Comparison of ENCODE assay signal across 24 cellular contexts in the genomic region with DNA sequence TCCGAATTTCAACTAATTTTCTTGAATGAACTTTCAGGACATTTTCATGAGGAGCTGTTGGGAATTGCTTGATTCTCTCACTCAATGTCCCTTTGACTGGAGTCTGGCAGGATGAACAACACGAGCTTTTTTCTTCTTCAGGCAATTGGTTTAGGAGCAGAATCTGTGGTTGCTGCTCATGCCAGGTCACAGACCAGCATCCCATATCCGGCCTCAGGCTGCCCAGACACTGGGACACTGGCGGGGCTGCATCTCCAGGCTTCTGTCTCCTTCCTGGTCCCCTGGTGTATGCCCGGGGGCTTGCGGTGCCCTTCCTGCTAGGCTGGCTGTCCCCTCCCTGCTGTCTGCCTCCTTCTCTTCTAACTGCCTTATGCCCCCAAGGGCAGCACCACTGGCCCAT.
"Had no signal": no experiment of that assay in that cellular context is flagged by ENCODE, and none has a peak within 500 bp of the region (broad histone marks: within the 10 kb centered on the region; RNA-seq: fewer than 3 reads in every experiment).

No MANE protein-coding gene starts in this region.

- H3K4me3 ChIP-seq: SJSA1 had no signal

- H3K9me3 Mint-ChIP-seq: activated CD4-positive, alpha-beta memory T cell treated with anti-CD3 and anti-CD28 coated beads, Interleukin-2, amount 10 ng/mL, durations not matched to agents 7 days and 5 days had no signal

- DNase-seq: activated CD4-positive, alpha-beta memory T cell treated with anti-CD3 and anti-CD28 coated beads, Interleukin-2, amount 10 ng/mL, durations not matched to agents 7 days and 5 days; activated CD4-positive, alpha-beta T cell treated with anti-CD3 and anti-CD28 coated beads, Interleukin-2, amount 50 U/mL, for 1 hour; activated CD4-positive, CD25-positive, alpha-beta regulatory T cell; activated gamma-delta T cell; activated naive CD4-positive, alpha-beta T cell treated with anti-CD3 and anti-CD28 coated beads for 36 hours; activated T-cell treated with anti-CD3 and anti-CD28 coated beads for 4 hours; activated T-cell treated with anti-CD3 and anti-CD28 coated beads, Interleukin-2, amount 50 U/mL, for 48 hours; Kasumi-1; NCI-H1092; NCI-H1417; NCI-H1930; NCI-H2171; NCI-H2227 treated with DMSO at 0.1 percent for 48 hours; NCI-H446 treated with DMSO at 0.1 percent for 48 hours; NCI-H526 treated with DMSO at 0.1 percent for 48 hours; NCI-H82; T-helper 17 cell; T-helper 9 cell had no signal

- H3K36me3 Mint-ChIP-seq: activated naive CD8-positive, alpha-beta T cell had no signal

- ATAC-seq: activated T-helper 17 cell treated with anti-CD3 and anti-CD28 coated beads, Interleukin-2, amount 50 U/mL, for 72 hours; Right ventricle myocardium inferior; T-helper 17 cell had no signal

- H3K27ac Mint-ChIP-seq: activated CD4-positive, alpha-beta memory T cell treated with anti-CD3 and anti-CD28 coated beads, Interleukin-2, amount 10 ng/mL, durations not matched to agents 7 days and 5 days; activated naive CD4-positive, alpha-beta T cell treated with anti-CD3 and anti-CD28 coated beads for 36 hours; activated naive CD8-positive, alpha-beta T cell; activated T-helper 17 cell treated with anti-CD3 and anti-CD28 coated beads, Interleukin-2, amount 50 U/mL, for 72 hours; T-helper 17 cell had no signal

- H3K36me3 ChIP-seq: SJSA1 had no signal

- H3K4me1 Mint-ChIP-seq: activated CD4-positive, alpha-beta memory T cell treated with anti-CD3 and anti-CD28 coated beads, Interleukin-2, amount 10 ng/mL, durations not matched to agents 7 days and 5 days; activated T-helper 17 cell treated with anti-CD3 and anti-CD28 coated beads, Interleukin-2, amount 50 U/mL, for 72 hours; central memory CD8-positive, alpha-beta T cell; T-helper 17 cell had no signal

- H3K4me3 Mint-ChIP-seq: activated CD4-positive, alpha-beta memory T cell treated with anti-CD3 and anti-CD28 coated beads, Interleukin-2, amount 10 ng/mL, durations not matched to agents 7 days and 5 days; activated naive CD4-positive, alpha-beta T cell treated with anti-CD3 and anti-CD28 coated beads for 36 hours; activated naive CD8-positive, alpha-beta T cell; activated T-helper 17 cell treated with anti-CD3 and anti-CD28 coated beads, Interleukin-2, amount 50 U/mL, for 72 hours; brain; central memory CD8-positive, alpha-beta T cell; T-helper 17 cell had no signal
